Comparison of ENCODE assay signal across 21 cellular contexts in the genomic region with DNA sequence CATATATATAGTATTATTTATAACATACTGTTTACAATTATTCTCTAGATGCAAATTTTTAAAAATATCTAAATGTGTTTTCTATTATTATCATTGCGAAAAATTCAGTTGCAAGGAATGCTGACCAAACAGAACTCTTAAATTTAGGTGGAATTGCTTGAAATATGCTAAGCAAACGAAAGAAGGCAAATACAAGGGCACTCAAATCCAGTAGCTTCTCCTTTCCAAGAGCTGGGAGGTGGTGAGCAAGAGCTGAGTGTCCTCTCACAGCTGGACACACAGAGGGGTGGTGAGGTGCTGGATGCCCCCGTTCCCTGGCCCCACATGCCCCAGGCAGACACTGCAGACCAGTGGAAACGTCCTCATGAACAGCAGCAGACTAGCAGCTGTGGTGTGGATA.
DNase-seq lines count a peak whose midpoint lies in the region; ATAC-seq and TF ChIP-seq lines count a peak whose summit lies in the region.
"Had no signal": no experiment of that assay in that cellular context is flagged by ENCODE, and none has a peak within 500 bp of the region (broad histone marks: within the 10 kb centered on the region; RNA-seq: fewer than 3 reads in every experiment).

No MANE protein-coding gene starts in this region.

- H3K27me3 ChIP-seq in iPS-15b (ENCODE audit: control insufficient read depth, insufficient read depth, low read length) (no peaks in the 10 kb centered on the region), right cardiac atrium (ENCODE audit: control insufficient read depth, insufficient read depth) (no peaks in the 10 kb centered on the region)

- intact Hi-C loops in natural killer cell (cut with micrococcal nuclease), result no loop called here
- intact Hi-C loops in right cardiac atrium (cut with DNase I), result no loop called here

- ATAC-seq in natural killer cell, result no peak
- no peak for ATAC-seq in natural killer cell treated with Interleukin-12 subunit alpha and Interleukin-12 subunit beta and Interleukin-15 and Interleukin-18, amount 100 ng/mL, for 72 hours
- ATAC-seq in stimulated activated memory B cell treated with anti-CD40 and anti-IgM and Interleukin-4, amounts not matched to agents 10 μg/mL and 1 μg/mL and 100 μg/mL, for 72 hours, result no peak
- no peak for ATAC-seq in GM18502 (IDR thresholded peaks at IDR 0.05; ENCODE audit: poor library complexity, unreplicated experiment)
- ATAC-seq in right cardiac atrium, result no peak
- ATAC-seq: Panc1 had no signal

- H3K4me1 ChIP-seq in iPS-15b (ENCODE audit: control insufficient read depth, insufficient read depth, low read length) (peaks cover 34% of the 10 kb centered on the region), right cardiac atrium (ENCODE audit: control insufficient read depth, insufficient read depth, low read length) (peaks cover 2% of the 10 kb centered on the region)

- no peaks in the 10 kb centered on the region for H3K36me3 Mint-ChIP-seq in natural killer cell
- H3K36me3 Mint-ChIP-seq in natural killer cell treated with Interleukin-12 subunit alpha and Interleukin-12 subunit beta and Interleukin-15 and Interleukin-18, amount 100 ng/mL, for 72 hours, result no peaks in the 10 kb centered on the region
- H3K36me3 Mint-ChIP-seq in stimulated activated memory B cell treated with anti-CD40 and anti-IgM and Interleukin-4, amounts not matched to agents 10 μg/mL and 1 μg/mL and 100 μg/mL, for 72 hours, result no peaks in the 10 kb centered on the region
- H3K36me3 Mint-ChIP-seq: CD8-positive, alpha-beta memory T cell had no signal

- peak overlapping the region; percentile 10 to 14 for H3K27ac Mint-ChIP-seq in natural killer cell
- H3K27ac Mint-ChIP-seq in natural killer cell treated with Interleukin-12 subunit alpha and Interleukin-12 subunit beta and Interleukin-15 and Interleukin-18, amount 100 ng/mL, for 72 hours, result no peak overlapping the region
- peak overlapping the region; percentile 17 for H3K27ac Mint-ChIP-seq in stimulated activated memory B cell treated with anti-CD40 and anti-IgM and Interleukin-4, amounts not matched to agents 10 μg/mL and 1 μg/mL and 100 μg/mL, for 72 hours

- H3K36me3 ChIP-seq in SK-N-MC (ENCODE audit: insufficient read depth, low read length), result no peaks in the 10 kb centered on the region
- no peaks in the 10 kb centered on the region for H3K36me3 ChIP-seq in iPS-15b (ENCODE audit: control insufficient read depth, insufficient read depth, low read length)

- no peaks in the 10 kb centered on the region for H3K27me3 Mint-ChIP-seq in natural killer cell (ENCODE audit: low read depth in 2 of 2)
- H3K27me3 Mint-ChIP-seq in natural killer cell treated with Interleukin-12 subunit alpha and Interleukin-12 subunit beta and Interleukin-15 and Interleukin-18, amount 100 ng/mL, for 72 hours, result no peaks in the 10 kb centered on the region
- H3K27me3 Mint-ChIP-seq in stimulated activated memory B cell treated with anti-CD40 and anti-IgM and Interleukin-4, amounts not matched to agents 10 μg/mL and 1 μg/mL and 100 μg/mL, for 72 hours, result no peaks in the 10 kb centered on the region
- H3K27me3 Mint-ChIP-seq: CD8-positive, alpha-beta memory T cell had no signal

- no peak overlapping the region for H3K9ac ChIP-seq in SK-N-MC (ENCODE audit: insufficient read length)
- peak overlapping the region; percentile 29 for H3K9ac ChIP-seq in iPS-15b (ENCODE audit: low read depth, low read length)

- H3K27ac ChIP-seq in SK-N-MC (peak overlapping the region; percentile 73; the same call in 1 of the 2 replicates), right cardiac atrium (ENCODE audit: low read length) (no peak overlapping the region)

- DNase-seq in natural killer cell (no peak), SK-N-MC (ENCODE audit: low read depth, low spot score) (no peak), islet precursor cell (no peak), right cardiac atrium (no peak)
- no peak for DNase-seq in natural killer cell treated with Interleukin-12 subunit alpha and Interleukin-12 subunit beta and Interleukin-15 and Interleukin-18, amount 100 ng/mL, for 72 hours (ENCODE audit: low spot score)
- DNase-seq: AML-193; C1 segment of cervical spinal cord; CD8-positive, alpha-beta memory T cell; EL; GF-D8; H7; NCI-H1092 treated with DMSO at 0.1 percent for 48 hours; NCI-H146; NCI-H2029; NCI-H226; NCI-H510A treated with DMSO at 0.1 percent for 48 hours; NCI-H748 treated with DMSO at 0.1 percent for 48 hours had no signal

- 67% methylated on average over 4 of the region's 4 CpGs for WGBS in right cardiac atrium

- peaks cover 31 to 34% of the 10 kb centered on the region in 2 donors for H3K4me1 Mint-ChIP-seq in natural killer cell
- H3K4me1 Mint-ChIP-seq in natural killer cell treated with Interleukin-12 subunit alpha and Interleukin-12 subunit beta and Interleukin-15 and Interleukin-18, amount 100 ng/mL, for 72 hours (ENCODE audit: low read depth in 2 of 2), result peaks cover 10 to 18% of the 10 kb centered on the region in 2 donors
- peaks cover 43% of the 10 kb centered on the region for H3K4me1 Mint-ChIP-seq in stimulated activated memory B cell treated with anti-CD40 and anti-IgM and Interleukin-4, amounts not matched to agents 10 μg/mL and 1 μg/mL and 100 μg/mL, for 72 hours

- no peak for TF ChIP-seq CTCF in natural killer cell (IDR thresholded peaks at IDR 0.05)

- peak overlapping the region; percentile 42 for H3K4me3 ChIP-seq in SK-N-MC
- H3K4me3 ChIP-seq in iPS-15b (ENCODE audit: low read depth, low read length), result no peak overlapping the region
- H3K4me3 ChIP-seq in right cardiac atrium (ENCODE audit: low read length), result no peak overlapping the region

- H3K4me3 Mint-ChIP-seq in natural killer cell, result no peak overlapping the region
- no peak overlapping the region for H3K4me3 Mint-ChIP-seq in natural killer cell treated with Interleukin-12 subunit alpha and Interleukin-12 subunit beta and Interleukin-15 and Interleukin-18, amount 100 ng/mL, for 72 hours
- no peak overlapping the region for H3K4me3 Mint-ChIP-seq in stimulated activated memory B cell treated with anti-CD40 and anti-IgM and Interleukin-4, amounts not matched to agents 10 μg/mL and 1 μg/mL and 100 μg/mL, for 72 hours
- H3K4me3 Mint-ChIP-seq: CD8-positive, alpha-beta memory T cell had no signal

- H3K9me3 ChIP-seq in SK-N-MC (ENCODE audit: low read depth, low read length) (no peaks in the 10 kb centered on the region), iPS-15b (ENCODE audit: control insufficient read depth, insufficient read depth, low read length) (no peaks in the 10 kb centered on the region), right cardiac atrium (ENCODE audit: control insufficient read depth, low read length) (no peaks in the 10 kb centered on the region)

- H3K9me3 Mint-ChIP-seq in natural killer cell, result no peaks in the 10 kb centered on the region
- no peaks in the 10 kb centered on the region for H3K9me3 Mint-ChIP-seq in natural killer cell treated with Interleukin-12 subunit alpha and Interleukin-12 subunit beta and Interleukin-15 and Interleukin-18, amount 100 ng/mL, for 72 hours
- H3K9me3 Mint-ChIP-seq in stimulated activated memory B cell treated with anti-CD40 and anti-IgM and Interleukin-4, amounts not matched to agents 10 μg/mL and 1 μg/mL and 100 μg/mL, for 72 hours, result no peaks in the 10 kb centered on the region
- H3K9me3 Mint-ChIP-seq: CD8-positive, alpha-beta memory T cell had no signal

Comparison
In these comparisons a context has a peak if more than half of its experiments do, and no peak if none do; other contexts are left out.
1. H3K27ac Mint-ChIP-seq: peak in natural killer cell (2 of 2) and stimulated activated memory B cell treated with anti-CD40 and anti-IgM and Interleukin-4, amounts not matched to agents 10 μg/mL and 1 μg/mL and 100 μg/mL, for 72 hours (single experiment); none in natural killer cell treated with Interleukin-12 subunit alpha and Interleukin-12 subunit beta and Interleukin-15 and Interleukin-18, amount 100 ng/mL, for 72 hours (0 of 2).